Comparison of ENCODE assay signal across 19 cellular contexts in the genomic region with DNA sequence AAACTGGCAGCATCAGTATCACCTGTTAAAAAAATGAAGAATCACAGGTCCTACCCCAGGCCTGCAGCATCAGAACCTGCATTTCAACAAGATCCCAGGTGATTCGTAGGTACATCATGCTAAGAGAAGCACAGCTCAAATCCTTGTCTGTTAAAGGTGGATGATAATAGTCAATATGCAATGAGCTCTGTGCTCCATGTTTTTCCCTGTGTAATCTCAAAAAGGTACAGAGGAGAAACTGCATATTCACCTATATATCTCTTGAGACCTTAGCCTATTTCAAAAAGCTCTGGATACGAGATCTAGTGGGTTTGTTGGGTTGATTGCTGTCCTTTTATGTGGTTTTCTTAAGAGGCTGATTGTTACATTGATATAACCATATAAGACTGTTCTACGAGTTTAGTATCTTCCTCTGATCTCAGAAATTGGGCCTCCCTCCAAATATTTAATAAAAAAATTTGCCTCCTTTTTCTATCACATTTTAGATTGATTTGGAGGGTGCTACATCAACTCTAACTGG.
DNase-seq lines count a peak whose midpoint lies in the region; ATAC-seq, FAIRE-seq and TF ChIP-seq lines count a peak whose summit lies in the region.
"Had no signal": no experiment of that assay in that cellular context is flagged by ENCODE, and none has a peak within 500 bp of the region (broad histone marks: within the 10 kb centered on the region; RNA-seq: fewer than 3 reads in every experiment).

No MANE protein-coding gene starts in this region.

- CTCF ChIA-PET in AG04450 (lab: Charles Lee): interaction anchor here (1.3 kb wide), 1 partner anchor 31 kb away, joined by 3 read pairs; no protein-coding TSS in a partner anchor
- CTCF ChIA-PET in CD8-positive, alpha-beta memory T cell (lab: Charles Lee): interaction anchor here (1.0 to 1.4 kb wide), 2 partner anchors 15 to 26 kb away, joined by 3 read pairs; no protein-coding TSS in a partner anchor

- peak overlapping the region in 2 of 8 donors; percentile 9 to 30 for H3K27ac Mint-ChIP-seq in CD8-positive, alpha-beta memory T cell
- H3K27ac Mint-ChIP-seq in activated naive CD8-positive, alpha-beta T cell treated with anti-CD3 and anti-CD28 coated beads, Interleukin-2, amount 50 U/mL, for 24 hours: peak overlapping the region; percentile 39
- H3K27ac Mint-ChIP-seq: stimulated activated naive B cell treated with anti-CD40 and anti-IgM and Interleukin-4, amounts not matched to agents 10 μg/mL and 1 μg/mL and 100 μg/mL, for 72 hours had no signal

- no peak for FAIRE-seq in keratinocyte (lab: Jason Lieb, UNC)
- FAIRE-seq: GM18507 had no signal

- H3K36me3 ChIP-seq in CD8-positive, alpha-beta memory T cell (ENCODE audit: insufficient read depth, low read length): no peaks in the 10 kb centered on the region
- no peaks in the 10 kb centered on the region for H3K36me3 ChIP-seq in keratinocyte (ENCODE audit: control insufficient read depth in 2 of 2, extremely low read depth in 1 of 2, insufficient read depth in 2 of 2, low read length in 2 of 2)
- H3K36me3 ChIP-seq: tibial nerve had no signal

- H3K4me3 ChIP-seq in AG04450 (ENCODE audit: low read depth, low read length) (no peak overlapping the region), keratinocyte (ENCODE audit: control insufficient read depth in 2 of 3, extremely low read depth in 1 of 3, insufficient read depth in 2 of 3, low read depth in 1 of 3, low read length in 3 of 3) (no peak overlapping the region)
- H3K4me3 ChIP-seq in CD8-positive, alpha-beta memory T cell (ENCODE audit: low read length): no peak overlapping the region
- H3K4me3 ChIP-seq: dorsolateral prefrontal cortex, mucosa of descending colon, tibial nerve had no signal

- no peak overlapping the region for H2AFZ ChIP-seq in keratinocyte (ENCODE audit: control insufficient read depth, low read length)

- POLR2A ChIA-PET in AG04450 (lab: Yijun Ruan, JAX): no interaction called here
- POLR2A ChIA-PET in CD8-positive, alpha-beta memory T cell (lab: Charles Lee): no interaction called here

- peak overlapping the region in 6 of 7 donors; percentile 4 to 38 (median 26) for H3K4me3 Mint-ChIP-seq in CD8-positive, alpha-beta memory T cell
- no peak overlapping the region for H3K4me3 Mint-ChIP-seq in activated naive CD8-positive, alpha-beta T cell treated with anti-CD3 and anti-CD28 coated beads, Interleukin-2, amount 50 U/mL, for 24 hours
- H3K4me3 Mint-ChIP-seq: stimulated activated naive B cell treated with anti-CD40 and anti-IgM and Interleukin-4, amounts not matched to agents 10 μg/mL and 1 μg/mL and 100 μg/mL, for 72 hours had no signal

- H3K4me1 Mint-ChIP-seq in CD8-positive, alpha-beta memory T cell: peaks cover 56 to 60% (median 60%) of the 10 kb centered on the region in 3 donors
- peaks cover 54% of the 10 kb centered on the region for H3K4me1 Mint-ChIP-seq in activated naive CD8-positive, alpha-beta T cell treated with anti-CD3 and anti-CD28 coated beads, Interleukin-2, amount 50 U/mL, for 24 hours

- H4K20me1 ChIP-seq in keratinocyte (ENCODE audit: control insufficient read depth, extremely low read depth, insufficient read depth, low read length): no peaks in the 10 kb centered on the region

- dilution Hi-C loops in keratinocyte (cut with MboI; ENCODE audit: extremely low pct_ligation_motif_present, low sequenced_read_pairs): no loop called here

- H3K27me3 Mint-ChIP-seq in CD8-positive, alpha-beta memory T cell: peaks cover 6 to 17% of the 10 kb centered on the region in 2 donors
- peaks cover 13% of the 10 kb centered on the region for H3K27me3 Mint-ChIP-seq in activated naive CD8-positive, alpha-beta T cell treated with anti-CD3 and anti-CD28 coated beads, Interleukin-2, amount 50 U/mL, for 24 hours
- H3K27me3 Mint-ChIP-seq: stimulated activated naive B cell treated with anti-CD40 and anti-IgM and Interleukin-4, amounts not matched to agents 10 μg/mL and 1 μg/mL and 100 μg/mL, for 72 hours had no signal

- DNase-seq in AG04450 (ENCODE audit: low read depth, low spot score): no peak
- peak in 2 of 5 donors; percentile 62 to 70 for DNase-seq in CD8-positive, alpha-beta memory T cell
- no peak for DNase-seq in activated naive CD8-positive, alpha-beta T cell treated with anti-CD3 and anti-CD28 coated beads, Interleukin-2, amount 50 U/mL, for 24 hours
- no peak for DNase-seq in keratinocyte (ENCODE audit: low read depth, low spot score)
- no peak for DNase-seq in NCI-H345 treated with DMSO at 0.1 percent for 48 hours (lab: John Stamatoyannopoulos, UW; ENCODE audit: unreplicated experiment)
- no peak for DNase-seq in activated CD8-positive, alpha-beta memory T cell treated with anti-CD3 and anti-CD28 coated beads, Interleukin-2, amount 50 U/mL, for 48 hours
- DNase-seq in LoVo (ENCODE audit: low spot score): no peak
- DNase-seq in stimulated activated naive CD4-positive, alpha-beta T cell treated with Interleukin-2 at 50 U/mL for 16 hours (lab: John Stamatoyannopoulos, UW): no peak
- DNase-seq: activated CD4-positive, alpha-beta T cell treated with anti-CD3 and anti-CD28 coated beads, Interleukin-2, amount 50 U/mL, for 4 hours; activated T-cell treated with anti-CD3 and anti-CD28 coated beads, Interleukin-2, amount 50 U/mL, for 48 hours; Calu3; dorsolateral prefrontal cortex; KBM-7; mucosa of descending colon; NCI-H2029 treated with DMSO at 0.1 percent for 48 hours; NCI-H446 treated with DMSO at 0.1 percent for 48 hours; stimulated activated naive B cell treated with anti-CD40 and anti-IgM and Interleukin-4, amounts not matched to agents 10 μg/mL and 1 μg/mL and 100 μg/mL, for 72 hours had no signal

- H3K4me2 ChIP-seq in keratinocyte (ENCODE audit: control insufficient read depth, extremely low read depth, insufficient read depth, low read depth, low read length): peak overlapping the region; percentile 18

- no peak for ATAC-seq in activated naive CD8-positive, alpha-beta T cell treated with anti-CD3 and anti-CD28 coated beads, Interleukin-2, amount 50 U/mL, for 24 hours
- ATAC-seq: stimulated activated naive B cell treated with anti-CD40 and anti-IgM and Interleukin-4, amounts not matched to agents 10 μg/mL and 1 μg/mL and 100 μg/mL, for 72 hours had no signal

- H3K9me3 Mint-ChIP-seq in CD8-positive, alpha-beta memory T cell: peaks cover 3 to 17% (median 13%) of the 10 kb centered on the region in 5 donors
- peaks cover 9% of the 10 kb centered on the region for H3K9me3 Mint-ChIP-seq in activated naive CD8-positive, alpha-beta T cell treated with anti-CD3 and anti-CD28 coated beads, Interleukin-2, amount 50 U/mL, for 24 hours

- no peaks in the 10 kb centered on the region for H3K27me3 ChIP-seq in AG04450 (ENCODE audit: control insufficient read depth, insufficient read depth, low read length)
- H3K27me3 ChIP-seq in CD8-positive, alpha-beta memory T cell (ENCODE audit: insufficient read depth, low read length, poor library complexity, severe bottlenecking): peaks cover 3% of the 10 kb centered on the region
- H3K27me3 ChIP-seq in keratinocyte (ENCODE audit: control insufficient read depth, extremely low read depth, insufficient read depth, low read length): no peaks in the 10 kb centered on the region
- H3K27me3 ChIP-seq: dorsolateral prefrontal cortex, tibial nerve had no signal

- H3K9ac ChIP-seq in keratinocyte (ENCODE audit: control insufficient read depth, extremely low read depth, insufficient read depth, low read length): no peak overlapping the region

- H3K9me1 ChIP-seq in keratinocyte (ENCODE audit: control insufficient read depth, extremely low read depth, insufficient read depth, low read length): no peaks in the 10 kb centered on the region

- TF ChIP-seq CTCF in AG04450 (IDR thresholded peaks at IDR 0.05; ENCODE audit: low read depth, low read length): no peak
- no peak for TF ChIP-seq CTCF in keratinocyte (optimal IDR thresholded peaks at IDR 0.05 in 1 of 3, IDR thresholded peaks at IDR 0.05 in 1 of 3, conservative IDR thresholded peaks at IDR 0.05 in 1 of 3; ENCODE audit: extremely low read depth in 1 of 3, insufficient read depth in 2 of 3, low read length in 3 of 3)

- H3K9me3 ChIP-seq in AG04450 (ENCODE audit: control insufficient read depth, insufficient read depth, low read length) (no peaks in the 10 kb centered on the region), keratinocyte (ENCODE audit: control insufficient read depth, low read depth, low read length) (no peaks in the 10 kb centered on the region)
- no peaks in the 10 kb centered on the region for H3K9me3 ChIP-seq in CD8-positive, alpha-beta memory T cell (ENCODE audit: low read length)
- H3K9me3 ChIP-seq: mucosa of descending colon, tibial nerve had no signal

- peaks cover 3 to 20% (median 4%) of the 10 kb centered on the region in 3 donors for H3K36me3 Mint-ChIP-seq in CD8-positive, alpha-beta memory T cell
- H3K36me3 Mint-ChIP-seq in activated naive CD8-positive, alpha-beta T cell treated with anti-CD3 and anti-CD28 coated beads, Interleukin-2, amount 50 U/mL, for 24 hours (ENCODE audit: low read depth): no peaks in the 10 kb centered on the region

- H3K79me2 ChIP-seq in keratinocyte (ENCODE audit: control insufficient read depth, insufficient read depth, low read length): no peaks in the 10 kb centered on the region

- peak overlapping the region; percentile 49 for H3K27ac ChIP-seq in AG04450 (ENCODE audit: low read depth, low read length)
- no peak overlapping the region for H3K27ac ChIP-seq in CD8-positive, alpha-beta memory T cell (ENCODE audit: low read depth, low read length)
- H3K27ac ChIP-seq in keratinocyte (ENCODE audit: control insufficient read depth, insufficient read depth, low read length): no peak overlapping the region

- peaks cover 59% of the 10 kb centered on the region for H3K4me1 ChIP-seq in CD8-positive, alpha-beta memory T cell (ENCODE audit: insufficient read depth, low read length)
- peaks cover 11% of the 10 kb centered on the region for H3K4me1 ChIP-seq in keratinocyte (ENCODE audit: control insufficient read depth, extremely low read depth, insufficient read depth, low read length)
